Comparison of ENCODE assay signal across 1 cellular context in the genomic region with DNA sequence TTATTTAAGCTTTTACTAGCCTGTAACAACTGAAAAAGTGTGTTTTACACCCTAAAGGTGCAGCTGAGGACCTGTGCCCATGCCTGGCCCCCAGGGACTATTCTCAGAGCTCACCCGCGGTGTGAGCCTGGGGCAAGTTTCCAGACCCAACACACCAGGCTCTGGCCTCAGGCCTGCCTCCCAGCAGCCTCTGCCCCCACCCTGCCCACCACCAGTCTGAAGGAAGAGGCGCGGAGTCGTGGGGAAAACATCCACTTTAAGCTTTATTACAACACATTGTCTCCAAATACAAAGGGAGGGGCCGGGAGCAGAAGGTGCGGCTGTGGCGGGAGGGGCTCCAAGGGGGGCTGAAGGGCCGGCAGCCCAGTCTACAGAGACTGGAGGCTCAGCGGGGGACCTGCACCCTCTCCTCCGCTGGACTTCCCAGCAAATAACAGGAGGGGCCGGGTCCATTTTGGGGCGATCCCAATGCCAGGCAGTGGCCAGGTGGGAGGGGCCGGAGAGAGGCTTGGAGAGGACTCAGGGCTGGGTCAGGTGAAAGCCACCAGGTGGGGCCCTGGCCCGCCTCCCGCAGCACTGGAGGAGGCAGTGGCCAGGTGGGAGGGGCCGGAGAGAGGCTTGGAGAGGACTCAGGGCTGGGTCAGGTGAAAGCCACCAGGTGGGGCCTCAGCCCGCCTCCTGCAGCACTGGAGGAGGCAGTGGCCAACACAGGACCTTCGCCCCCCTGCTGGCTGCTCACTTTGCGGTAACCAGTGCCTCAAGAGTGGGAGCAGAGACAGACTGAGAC.
TF ChIP-seq lines count a peak whose summit lies in the region.

No MANE protein-coding gene starts in this region.

TF ChIP-seq in H1, 55 proteins besides CTCF, POLR2A, EP300 and RAD21:
- TF ChIP-seq BCL11A (IDR thresholded peaks at IDR 0.05; ENCODE audit: low read depth in 2 of 2, low read length in 2 of 2) (no peak), SP2 (IDR thresholded peaks at IDR 0.05; ENCODE audit: low read length) (no peak), RXRA (IDR thresholded peaks at IDR 0.05; ENCODE audit: insufficient read depth, low read depth, low read length) (no peak), CHD2 (IDR thresholded peaks at IDR 0.05; ENCODE audit: low read length) (no peak)
